25 cellular contexts compared by ENCODE assay signal in genomic region chr1:60948486-60948885, GRCh38.
"Had no signal": no experiment of that assay in that cellular context is flagged by ENCODE, and none has a peak within 500 bp of the region (broad histone marks: within the 10 kb centered on the region; RNA-seq: fewer than 3 reads in every experiment).

No MANE protein-coding gene starts in this region.

- H3K79me2 ChIP-seq: hepatocyte had no signal

- H3K36me3 ChIP-seq: ascending aorta, breast epithelium, left lung, neutrophil, ovary, stomach, suprapubic skin, uterus had no signal

- DNase-seq: activated CD4-positive, alpha-beta T cell treated with anti-CD3 and anti-CD28 coated beads for 1 hour; activated CD4-positive, alpha-beta T cell treated with anti-CD3 and anti-CD28 coated beads, Interleukin-2, amount 50 U/mL, for 1 hour; activated CD8-positive, alpha-beta T cell treated with anti-CD3 and anti-CD28 coated beads, Interleukin-2, amount 10 ng/mL, durations not matched to agents 7 days and 5 days; activated gamma-delta T cell treated with Interleukin-2 at 50 U/mL for 16 hours; immature natural killer cell; left lung; mammary epithelial cell; midbrain; ovary; stimulated activated CD4-positive, alpha-beta T cell treated with anti-CD3 and anti-CD28 coated beads, Interleukin-15, amount 100 ng/mL, for 24 hours; stomach; T-helper 1 cell; trophoblast cell; uterus had no signal

- H2AFZ ChIP-seq: hepatocyte had no signal

- H3K27ac ChIP-seq: ascending aorta, breast epithelium, coronary artery, epithelial cell of prostate, hepatocyte, left lung, neutrophil, ovary, stomach, suprapubic skin, uterus had no signal

- H3K4me3 ChIP-seq: ascending aorta, breast epithelium, coronary artery, hepatocyte, left lung, ovary, smooth muscle cell, stomach, suprapubic skin, uterus had no signal

- H3K9me3 ChIP-seq: ascending aorta, breast epithelium, left lung, neutrophil, ovary, stomach, suprapubic skin, uterus had no signal

- H3K27me3 ChIP-seq: ascending aorta, breast epithelium, hepatocyte, left lung, neutrophil, ovary, stomach, suprapubic skin, uterus had no signal

- H3K4me2 ChIP-seq: hepatocyte, smooth muscle cell had no signal

- ATAC-seq: activated CD8-positive, alpha-beta T cell treated with anti-CD3 and anti-CD28 coated beads, Interleukin-2, amount 10 ng/mL, durations not matched to agents 7 days and 5 days; left lung; sciatic nerve; stimulated activated memory B cell treated with anti-CD40 and anti-IgM and Interleukin-4, amounts not matched to agents 10 μg/mL and 1 μg/mL and 100 μg/mL, for 72 hours had no signal

- FAIRE-seq: TTC549 had no signal

- H3K4me1 ChIP-seq: breast epithelium, left lung, stomach, uterus had no signal
